8 cellular contexts compared by ENCODE assay signal in genomic region chr3:23950303-23950702, GRCh38. TPM values are rescaled to one million over a fixed set of nuclear protein-coding genes. Genes with fewer than 3 reads are reported as not detected.
DNase-seq lines count a peak whose midpoint lies in the region; ATAC-seq and TF ChIP-seq lines count a peak whose summit lies in the region.

No MANE protein-coding gene starts in this region.

- H3K36me3 ChIP-seq in left ventricle myocardium inferior (peaks cover 8% of the 10 kb centered on the region), upper lobe of right lung (peaks cover 8% of the 10 kb centered on the region)

- DNase-seq in left ventricle myocardium inferior (no peak), cardiac septum (ENCODE audit: low spot score) (no peak), dorsolateral prefrontal cortex (no peak), upper lobe of right lung (no peak), putamen (ENCODE audit: low spot score) (no peak), GM20000 (ENCODE audit: low spot score) (no peak), NCI-H2196 (lab: John Stamatoyannopoulos, UW; ENCODE audit: unreplicated experiment) (no peak)

- ATAC-seq in HG03521 (IDR thresholded peaks at IDR 0.05; ENCODE audit: unreplicated experiment) (peak; percentile 21), upper lobe of right lung (no peak)

- H3K9me3 ChIP-seq in left ventricle myocardium inferior (replicated peaks) (no peaks in the 10 kb centered on the region), upper lobe of right lung (no peaks in the 10 kb centered on the region)

- H3K4me1 ChIP-seq in left ventricle myocardium inferior (peaks cover 93% of the 10 kb centered on the region), upper lobe of right lung (peaks cover 67% of the 10 kb centered on the region)

- TF ChIP-seq CTCF in left ventricle myocardium inferior (IDR thresholded peaks at IDR 0.05; ENCODE audit: borderline replicate concordance) (no peak), dorsolateral prefrontal cortex (IDR thresholded peaks at IDR 0.05 in 54 of 56, conservative IDR thresholded peaks at IDR 0.05 in 2 of 56; ENCODE audit: low read depth in 1 of 56, partially characterized antibody in 56 of 56) (no peak), upper lobe of right lung (IDR thresholded peaks at IDR 0.05) (no peak), GM20000 (IDR thresholded peaks at IDR 0.05; ENCODE audit: extremely low read depth, missing control alignments) (no peak)

- H3K27ac ChIP-seq in left ventricle myocardium inferior (replicated peaks) (peak overlapping the region; percentile 99), dorsolateral prefrontal cortex (peak overlapping the region in 34 of 59 donors; percentile 1 to 98 (median 44)), upper lobe of right lung (no peak overlapping the region)

- H3K27me3 ChIP-seq in left ventricle myocardium inferior (ENCODE audit: low read depth) (no peaks in the 10 kb centered on the region), dorsolateral prefrontal cortex (no peaks in the 10 kb centered on the region), upper lobe of right lung (no peaks in the 10 kb centered on the region)

- H3K4me3 ChIP-seq in left ventricle myocardium inferior = peak overlapping the region; percentile 41
- peak overlapping the region in 17 of 59 donors; percentile 2 to 84 (median 19) for H3K4me3 ChIP-seq in dorsolateral prefrontal cortex
- peak overlapping the region; percentile 6 for H3K4me3 ChIP-seq in upper lobe of right lung

- intact Hi-C loops in left ventricle myocardium inferior (cut with micrococcal nuclease) = no loop called here
- intact Hi-C loops in cardiac septum (cut with DNase I) = no loop called here
- intact Hi-C loops in dorsolateral prefrontal cortex (cut with DNase I) = no loop called here
- intact Hi-C loops in upper lobe of right lung (cut with DNase I) = no loop called here

RNA-seq across cellular contexts. Expression of gene NR1D2, which starts 5.2 kb away (rescaled TPM):
- total RNA-seq in left ventricle myocardium inferior (43.5 TPM), cardiac septum (31.0 TPM), dorsolateral prefrontal cortex (100 to 1,000 TPM in 18 of 120 experiments, 10 to 100 TPM in 102; 56.4 to 127 (median 85.9) TPM), upper lobe of right lung (62.1 TPM)

RNA-seq across cellular contexts. Expression of gene RPL15, which starts 33.4 kb away (rescaled TPM):
- total RNA-seq in left ventricle myocardium inferior (915 TPM), cardiac septum (798 TPM), dorsolateral prefrontal cortex (1,000 to 10,000 TPM in 1 of 120 experiments, 100 to 1,000 TPM in 119; 579 to 1,036 (median 800) TPM), upper lobe of right lung (1,404 TPM)

RNA-seq across cellular contexts. Expression of gene NKIRAS1, which starts 33.5 kb away (rescaled TPM):
- total RNA-seq in left ventricle myocardium inferior (20.8 TPM), cardiac septum (17.2 TPM), dorsolateral prefrontal cortex (10 to 100 TPM; 22.5 to 64.8 (median 46.6) TPM), upper lobe of right lung (8.4 TPM)
